ENCODE assay signal across 17 cellular contexts in genomic region chr1:234729566-234729965, GRCh38.
A peak's percentile ranks its signal among the peaks of the same experiment; 100 is the strongest.
DNase-seq lines count a peak whose midpoint lies in the region; ATAC-seq and TF ChIP-seq lines count a peak whose summit lies in the region.
"Had no signal": no experiment of that assay in that cellular context is flagged by ENCODE, and none has a peak within 500 bp of the region (broad histone marks: within the 10 kb centered on the region; RNA-seq: fewer than 3 reads in every experiment).

No MANE protein-coding gene starts in this region.

- no peak overlapping the region for H3K14ac ChIP-seq in trophoblast cell (ENCODE audit: low read length)

- no peaks in the 10 kb centered on the region for H3K27me3 ChIP-seq in trophoblast cell (ENCODE audit: insufficient read depth, low read length)
- H3K27me3 ChIP-seq: breast epithelium, esophagus muscularis mucosa had no signal

- H4K12ac ChIP-seq in trophoblast cell (ENCODE audit: low read depth, low read length), result no peak overlapping the region

- no peak overlapping the region for H3K4me2 ChIP-seq in trophoblast cell (ENCODE audit: low read length)

- H3K4ac ChIP-seq in trophoblast cell (ENCODE audit: low read depth, low read length), result no peak overlapping the region

- peak overlapping the region; percentile 4 for H3K18ac ChIP-seq in trophoblast cell (ENCODE audit: low read length)

- no peak overlapping the region for H3K9ac ChIP-seq in trophoblast cell (ENCODE audit: low read length)

- peaks cover 48% of the 10 kb centered on the region for H3K79me1 ChIP-seq in trophoblast cell (ENCODE audit: low read length)

- H3K27me3 Mint-ChIP-seq in activated CD8-positive, alpha-beta memory T cell treated with anti-CD3 and anti-CD28 coated beads, Interleukin-2, amount 10 ng/mL, durations not matched to agents 7 days and 5 days, result no peaks in the 10 kb centered on the region

- no peak overlapping the region for H3K4me3 Mint-ChIP-seq in activated CD8-positive, alpha-beta memory T cell treated with anti-CD3 and anti-CD28 coated beads, Interleukin-2, amount 10 ng/mL, durations not matched to agents 7 days and 5 days
- H3K4me3 Mint-ChIP-seq: H9 had no signal

- H4K8ac ChIP-seq in trophoblast cell (ENCODE audit: low read depth, low read length), result no peak overlapping the region

- peaks cover 41 to 52% of the 10 kb centered on the region in 2 experiments for H3K4me1 ChIP-seq in trophoblast cell (ENCODE audit: control insufficient read depth in 1 of 2, insufficient read depth in 2 of 2, low read length in 2 of 2)

- DNase-seq in activated CD8-positive, alpha-beta memory T cell treated with anti-CD3 and anti-CD28 coated beads, Interleukin-2, amount 10 ng/mL, durations not matched to agents 7 days and 5 days, result no peak
- no peak for DNase-seq in activated CD8-positive, alpha-beta memory T cell treated with anti-CD3 and anti-CD28 coated beads, Interleukin-2, amount 50 U/mL, for 48 hours
- DNase-seq in M059J (ENCODE audit: low read depth) (peak; percentile 54), astrocyte of the spinal cord (ENCODE audit: low read depth, low spot score) (peak; percentile 64), trophoblast cell (no peak), G401 (ENCODE audit: low spot score) (no peak)
- no peak for DNase-seq in stimulated activated CD4-positive, alpha-beta T cell treated with anti-CD3 and anti-CD28 coated beads, Interleukin-2, amount 100 ng/mL, for 24 hours
- DNase-seq: activated CD4-positive, alpha-beta T cell treated with anti-CD3 and anti-CD28 coated beads, Interleukin-2, amount 50 U/mL, for 1 hour; GF-D8; H9; NCI-H345; right cardiac atrium; Right ventricle myocardium superior; stimulated activated CD4-positive, alpha-beta T cell treated with anti-CD3 and anti-CD28 coated beads, Interleukin-2, amount 100 ng/mL, for 48 hours had no signal

- no peaks in the 10 kb centered on the region for H3K9me3 Mint-ChIP-seq in activated CD8-positive, alpha-beta memory T cell treated with anti-CD3 and anti-CD28 coated beads, Interleukin-2, amount 10 ng/mL, durations not matched to agents 7 days and 5 days (ENCODE audit: low read depth)

- in situ Hi-C loops in astrocyte of the spinal cord (cut with HindIII; ENCODE audit: low sequenced_read_pairs), result loop anchor here (25.0 kb wide), 2 partner anchors 233 to 358 kb away; no protein-coding TSS in a partner anchor
- in situ Hi-C loops in G401 (cut with HindIII; ENCODE audit: low sequenced_read_pairs), result loop anchor here (25.0 kb wide), 1 partner anchor 108 kb away; no protein-coding TSS in a partner anchor

- H3K9me3 ChIP-seq in trophoblast cell (ENCODE audit: insufficient read depth, low read depth, low read length), result no peaks in the 10 kb centered on the region
- H3K9me3 ChIP-seq: breast epithelium, esophagus muscularis mucosa had no signal

- no peak overlapping the region for H3K27ac ChIP-seq in trophoblast cell (ENCODE audit: low read depth, low read length)

- H3K79me2 ChIP-seq in trophoblast cell (ENCODE audit: control insufficient read depth, insufficient read depth, low read length, poor library complexity), result peaks cover 15% of the 10 kb centered on the region

- H3K27ac Mint-ChIP-seq in activated CD8-positive, alpha-beta memory T cell treated with anti-CD3 and anti-CD28 coated beads, Interleukin-2, amount 10 ng/mL, durations not matched to agents 7 days and 5 days, result peak overlapping the region; percentile 88
- H3K27ac Mint-ChIP-seq: H9 had no signal

- TF ChIP-seq CTCF in astrocyte of the spinal cord (IDR thresholded peaks at IDR 0.05; ENCODE audit: low read depth, low read length), result no peak

- peaks cover 81% of the 10 kb centered on the region for H3K4me1 Mint-ChIP-seq in activated CD8-positive, alpha-beta memory T cell treated with anti-CD3 and anti-CD28 coated beads, Interleukin-2, amount 10 ng/mL, durations not matched to agents 7 days and 5 days

- WGBS in trophoblast cell (ENCODE audit: extremely low coverage, insufficient coverage, insufficient read length), result no CpG with 5 or more reads among the region's 7 CpGs

- peak overlapping the region; percentile 50 for H4K91ac ChIP-seq in trophoblast cell (ENCODE audit: low read depth, low read length)

- no peak overlapping the region for H2BK5ac ChIP-seq in trophoblast cell (ENCODE audit: low read depth, low read length, poor library complexity)

- peak overlapping the region; percentile 7 for H2AK5ac ChIP-seq in trophoblast cell (ENCODE audit: low read length)

- H2BK12ac ChIP-seq in trophoblast cell (ENCODE audit: low read length), result peak overlapping the region; percentile 2

- no peak overlapping the region for H3K4me3 ChIP-seq in astrocyte of the spinal cord (ENCODE audit: low read depth, low read length)
- H3K4me3 ChIP-seq in trophoblast cell (ENCODE audit: low read depth, low read length), result no peak overlapping the region
- H3K4me3 ChIP-seq: breast epithelium, esophagus muscularis mucosa had no signal

- ATAC-seq in activated CD8-positive, alpha-beta memory T cell treated with anti-CD3 and anti-CD28 coated beads, Interleukin-2, amount 10 ng/mL, durations not matched to agents 7 days and 5 days, result no peak
- ATAC-seq in GM18861 (IDR thresholded peaks at IDR 0.05; ENCODE audit: unreplicated experiment), result no peak
- ATAC-seq: right cardiac atrium had no signal

- peaks cover 3% of the 10 kb centered on the region for H3K36me3 Mint-ChIP-seq in activated CD8-positive, alpha-beta memory T cell treated with anti-CD3 and anti-CD28 coated beads, Interleukin-2, amount 10 ng/mL, durations not matched to agents 7 days and 5 days

- no peak overlapping the region for H2BK120ac ChIP-seq in trophoblast cell (ENCODE audit: insufficient read depth, low read length, poor library complexity)

- CTCF ChIA-PET in activated CD8-positive, alpha-beta memory T cell treated with anti-CD3 and anti-CD28 coated beads, Interleukin-2, amount 10 ng/mL, durations not matched to agents 7 days and 5 days (lab: Charles Lee), result interaction anchor here (0.6 kb wide), 1 partner anchor 43 kb away, joined by 3 read pairs; no protein-coding TSS in a partner anchor

- H2AFZ ChIP-seq in trophoblast cell (ENCODE audit: insufficient read depth, low read length, poor library complexity), result no peak overlapping the region

- no peak overlapping the region for H3K23ac ChIP-seq in trophoblast cell (ENCODE audit: low read length)

- no peaks in the 10 kb centered on the region for H3K36me3 ChIP-seq in trophoblast cell (ENCODE audit: control insufficient read depth in 1 of 2, insufficient read depth in 2 of 2, low read length in 2 of 2)
- H3K36me3 ChIP-seq: breast epithelium, esophagus muscularis mucosa had no signal

Comparison
In these comparisons a context has a peak if more than half of its experiments do, and no peak if none do; other contexts are left out.
1. DNase-seq: peak in M059J (single experiment) and astrocyte of the spinal cord (single experiment); none in activated CD8-positive, alpha-beta memory T cell treated with anti-CD3 and anti-CD28 coated beads, Interleukin-2, amount 10 ng/mL, durations not matched to agents 7 days and 5 days (single experiment), activated CD8-positive, alpha-beta memory T cell treated with anti-CD3 and anti-CD28 coated beads, Interleukin-2, amount 50 U/mL, for 48 hours (single experiment), trophoblast cell (0 of 2), stimulated activated CD4-positive, alpha-beta T cell treated with anti-CD3 and anti-CD28 coated beads, Interleukin-2, amount 100 ng/mL, for 24 hours (0 of 2) and G401 (single experiment).